In genomic region chr20:5884465-5885335, GRCh38 we compare ENCODE assay signal across 9 cellular contexts. TPM values are rescaled to one million over a fixed set of nuclear protein-coding genes. Genes with fewer than 3 reads are reported as not detected.
"Had no signal": no experiment of that assay in that cellular context is flagged by ENCODE, and none has a peak within 500 bp of the region (broad histone marks: within the 10 kb centered on the region; RNA-seq: fewer than 3 reads in every experiment).

No MANE protein-coding gene starts in this region.

- H3K36me3 ChIP-seq: HAP-1 had no signal

- H3K27ac ChIP-seq: GM23248 had no signal

- H3K9me3 ChIP-seq: HAP-1 had no signal

- H3K4me1 ChIP-seq: HAP-1 had no signal

- H2AFZ ChIP-seq: GM23248 had no signal

- ATAC-seq: HCT116 had no signal

- H3K4me3 ChIP-seq: GM23248, HAP-1 had no signal

- DNase-seq: GM23248, GOT3, H7, HFFc6, KBM-7 had no signal

RNA-seq across cellular contexts. Expression of gene CHGB, which starts 26.6 kb away (rescaled TPM):
- total RNA-seq: HT-29 had no signal
- polyA plus RNA-seq: IgD-negative memory B cell had no signal
